In genomic region chr2:126270587-126270986, GRCh38 we compare ENCODE assay signal across 6 cellular contexts.
"Had no signal": no experiment of that assay in that cellular context is flagged by ENCODE, and none has a peak within 500 bp of the region (broad histone marks: within the 10 kb centered on the region; RNA-seq: fewer than 3 reads in every experiment).

No MANE protein-coding gene starts in this region.

- H3K9ac ChIP-seq: KMS-11 had no signal

- DNase-seq: IMR-90, KBM-7, KG1 had no signal

- H3K27ac ChIP-seq: HL-60, KMS-11 had no signal

- H3K4me2 ChIP-seq: KMS-11 had no signal

- FAIRE-seq: HTR-8/SVneo had no signal
